ENCODE assay signal across 16 cellular contexts in the genomic region with DNA sequence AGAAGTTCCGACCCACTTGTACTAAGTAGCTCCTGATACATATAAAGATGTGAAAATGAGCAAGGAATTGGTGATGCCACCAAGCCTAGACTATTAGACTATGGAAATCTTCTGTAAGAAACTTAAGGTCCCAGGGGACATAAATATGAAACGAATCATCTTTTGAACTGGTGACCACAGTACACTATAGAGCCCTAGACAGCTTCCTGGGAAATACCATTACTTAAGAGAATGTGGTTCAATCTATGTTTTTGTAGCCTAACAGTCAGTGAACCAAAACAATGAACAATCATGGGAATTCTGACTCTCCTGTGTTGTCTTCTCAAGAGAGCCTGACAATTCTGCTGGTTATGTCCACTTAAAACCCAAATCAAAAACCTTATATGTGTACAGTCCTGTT.
A peak's percentile ranks its signal among the peaks of the same experiment; 100 is the strongest.
DNase-seq lines count a peak whose midpoint lies in the region; ATAC-seq and TF ChIP-seq lines count a peak whose summit lies in the region.
"Had no signal": no experiment of that assay in that cellular context is flagged by ENCODE, and none has a peak within 500 bp of the region (broad histone marks: within the 10 kb centered on the region; RNA-seq: fewer than 3 reads in every experiment).

No MANE protein-coding gene starts in this region.

- H3K27ac Mint-ChIP-seq in chondrocyte (ENCODE audit: unreplicated experiment) = peak overlapping the region; percentile 75
- H3K27ac Mint-ChIP-seq in osteocyte (ENCODE audit: unreplicated experiment) = peak overlapping the region; percentile 71
- H3K27ac Mint-ChIP-seq: CD8-positive, alpha-beta T cell had no signal

- H3K9me3 Mint-ChIP-seq in chondrocyte (ENCODE audit: low read depth) (no peaks in the 10 kb centered on the region), osteocyte (ENCODE audit: unreplicated experiment) (no peaks in the 10 kb centered on the region)
- H3K9me3 Mint-ChIP-seq: CD8-positive, alpha-beta T cell had no signal

- H3K27ac ChIP-seq in MM.1S (ENCODE audit: low read length) (peak overlapping the region; percentile 59; the same call in 1 of the 2 replicates), right cardiac atrium (ENCODE audit: low read length) (no peak overlapping the region), gastrocnemius medialis (no peak overlapping the region)
- H3K27ac ChIP-seq: testis had no signal

- TF ChIP-seq POLR2A in gastrocnemius medialis (IDR thresholded peaks at IDR 0.05) = no peak

- peaks cover 11% of the 10 kb centered on the region; the same call in 1 of the 2 replicates for H3F3A ChIP-seq in MM.1S (ENCODE audit: insufficient read depth, low read length)

- no peaks in the 10 kb centered on the region for H4K20me1 ChIP-seq in MM.1S (ENCODE audit: insufficient read depth, low read length)

- H2AFZ ChIP-seq in MM.1S (ENCODE audit: low read length) = no peak overlapping the region

- TF ChIP-seq CTCF in MM.1S (IDR thresholded peaks at IDR 0.05; ENCODE audit: low read length) = no peak
- no peak for TF ChIP-seq CTCF in chondrocyte (IDR thresholded peaks at IDR 0.05)
- TF ChIP-seq CTCF in osteocyte (IDR thresholded peaks at IDR 0.05) = no peak
- no peak for TF ChIP-seq CTCF in gastrocnemius medialis (IDR thresholded peaks at IDR 0.05 in 4 of 5, conservative IDR thresholded peaks at IDR 0.05 in 1 of 5)

- H3K9me3 ChIP-seq in MM.1S (replicated peaks; ENCODE audit: insufficient read depth, low read length) = no peaks in the 10 kb centered on the region
- no peaks in the 10 kb centered on the region for H3K9me3 ChIP-seq in right cardiac atrium (ENCODE audit: control insufficient read depth, low read length)
- H3K9me3 ChIP-seq in gastrocnemius medialis = no peaks in the 10 kb centered on the region
- H3K9me3 ChIP-seq: testis had no signal

- H3K36me3 Mint-ChIP-seq in chondrocyte (ENCODE audit: low read depth) (no peaks in the 10 kb centered on the region), osteocyte (ENCODE audit: unreplicated experiment) (no peaks in the 10 kb centered on the region)
- H3K36me3 Mint-ChIP-seq: CD8-positive, alpha-beta T cell had no signal

- no peaks in the 10 kb centered on the region for H3K9me2 ChIP-seq in MM.1S (replicated peaks; ENCODE audit: insufficient read depth, low read length)

- H3K9ac ChIP-seq in MM.1S (ENCODE audit: low read length) = no peak overlapping the region

- H3K4me3 ChIP-seq in MM.1S (ENCODE audit: low read length) (no peak overlapping the region), right cardiac atrium (ENCODE audit: low read length) (no peak overlapping the region), gastrocnemius medialis (no peak overlapping the region)
- H3K4me3 ChIP-seq: testis had no signal

- DNase-seq in ELR (ENCODE audit: low read depth) (peak; percentile 63), MM.1S (no peak), chondrocyte (ENCODE audit: low spot score) (no peak), osteocyte (ENCODE audit: extremely low spot score, unreplicated experiment) (no peak), GDM1 (lab: John Stamatoyannopoulos, UW) (no peak), right cardiac atrium (no peak), HT-29 (ENCODE audit: low spot score) (no peak), gastrocnemius medialis (no peak)
- DNase-seq: activated CD4-positive, alpha-beta T cell treated with anti-CD3 and anti-CD28 coated beads, Interleukin-2, amount 50 U/mL, for 48 hours; activated effector memory CD4-positive, alpha-beta T cell treated with Interleukin-2 at 50 U/mL for 16 hours; CD8-positive, alpha-beta T cell; H7; OCI-M1; retina; T-helper 1 cell; testis had no signal

- H3K36me3 ChIP-seq in MM.1S (replicated peaks; ENCODE audit: insufficient read depth, low read length) (no peaks in the 10 kb centered on the region), gastrocnemius medialis (no peaks in the 10 kb centered on the region)

- 0 out of 2 replicates have a peak, but pooled peaks cover 5% of the 10 kb centered on the region for H3K79me2 ChIP-seq in MM.1S (ENCODE audit: low read length)

- H3K4me1 Mint-ChIP-seq in chondrocyte (ENCODE audit: low read depth) (peaks cover 30% of the 10 kb centered on the region), osteocyte (ENCODE audit: unreplicated experiment) (peaks cover 26% of the 10 kb centered on the region)

- H3K27me3 Mint-ChIP-seq in chondrocyte (ENCODE audit: low read depth) = no peaks in the 10 kb centered on the region
- H3K27me3 Mint-ChIP-seq in osteocyte (ENCODE audit: unreplicated experiment) = no peaks in the 10 kb centered on the region

- H3K4me1 ChIP-seq in MM.1S (ENCODE audit: low read length) = peaks cover 30% of the 10 kb centered on the region
- no peaks in the 10 kb centered on the region for H3K4me1 ChIP-seq in right cardiac atrium (ENCODE audit: control insufficient read depth, insufficient read depth, low read length)
- no peaks in the 10 kb centered on the region for H3K4me1 ChIP-seq in gastrocnemius medialis
- H3K4me1 ChIP-seq: testis had no signal

- H3K4me3 Mint-ChIP-seq in chondrocyte (ENCODE audit: unreplicated experiment) = no peak overlapping the region
- H3K4me3 Mint-ChIP-seq in osteocyte (ENCODE audit: unreplicated experiment) = no peak overlapping the region
- H3K4me3 Mint-ChIP-seq: CD8-positive, alpha-beta T cell had no signal

- H3K27me3 ChIP-seq in MM.1S (replicated peaks; ENCODE audit: insufficient read depth, low read length) (no peaks in the 10 kb centered on the region), right cardiac atrium (ENCODE audit: control insufficient read depth, insufficient read depth) (no peaks in the 10 kb centered on the region), gastrocnemius medialis (no peaks in the 10 kb centered on the region)
- H3K27me3 ChIP-seq: testis had no signal

- H3K4me2 ChIP-seq in MM.1S (ENCODE audit: low read depth, low read length) = peak overlapping the region; percentile 50; the same call in 1 of the 2 replicates

- intact Hi-C loops in right cardiac atrium (cut with DNase I) = no loop called here
- intact Hi-C loops in gastrocnemius medialis (cut with DNase I; ENCODE audit: low total_unique reads) = no loop called here

- in situ Hi-C loops in gastrocnemius medialis (cut with MboI; ENCODE audit: low sequenced_read_pairs in 4 of 4) = no loop called here

- WGBS in right cardiac atrium = 70% methylated on average over 2 of the region's 2 CpGs

- ATAC-seq in right cardiac atrium (no peak), gastrocnemius medialis (no peak)
- ATAC-seq: CD8-positive, alpha-beta T cell had no signal
